Comparison of ENCODE assay signal across 17 cellular contexts in genomic region chr14:77220246-77221017, GRCh38. TPM values are rescaled to one million over a fixed set of nuclear protein-coding genes. Genes with fewer than 3 reads are reported as not detected.
DNase-seq lines count a peak whose midpoint lies in the region; ATAC-seq and TF ChIP-seq lines count a peak whose summit lies in the region.
"Had no signal": no experiment of that assay in that cellular context is flagged by ENCODE, and none has a peak within 500 bp of the region (broad histone marks: within the 10 kb centered on the region; RNA-seq: fewer than 3 reads in every experiment).

No MANE protein-coding gene starts in this region.

- H3K27me3 Mint-ChIP-seq in T-helper 2 cell treated with Interferon-gamma antibody and Interleukin-4, amounts not matched to agents 5 μg/mL and 100 μg/mL, for 36 hours (ENCODE audit: low read depth) = peaks cover 2% of the 10 kb centered on the region
- H3K27me3 Mint-ChIP-seq in GM23338 (ENCODE audit: insufficient read depth, low read depth, poor library complexity) = peaks cover 18% of the 10 kb centered on the region
- H3K27me3 Mint-ChIP-seq in memory B cell = peaks cover 19% of the 10 kb centered on the region

- peak overlapping the region; percentile 7 for H3K27ac Mint-ChIP-seq in T-helper 2 cell treated with Interferon-gamma antibody and Interleukin-4, amounts not matched to agents 5 μg/mL and 100 μg/mL, for 36 hours
- H3K27ac Mint-ChIP-seq in GM23338 = no peak overlapping the region
- no peak overlapping the region for H3K27ac Mint-ChIP-seq in memory B cell

- H3K9me3 Mint-ChIP-seq in T-helper 2 cell treated with Interferon-gamma antibody and Interleukin-4, amounts not matched to agents 5 μg/mL and 100 μg/mL, for 36 hours = no peaks in the 10 kb centered on the region
- H3K9me3 Mint-ChIP-seq in GM23338 = no peaks in the 10 kb centered on the region; the same call in 2 of the 3 replicates
- H3K9me3 Mint-ChIP-seq in memory B cell = no peaks in the 10 kb centered on the region

- 0 out of 2 replicates have a peak overlapping the region, but pooled peaks have one; percentile 43 for H3K4me2 ChIP-seq in GM23338
- H3K4me2 ChIP-seq: BLaER1 treated with 17β-estradiol and CSF1 and Interleukin-3, amounts not matched to agents 10 nM and 100 nM had no signal

- no peak overlapping the region for H2AFZ ChIP-seq in GM23338

- H3K4me3 Mint-ChIP-seq in T-helper 2 cell treated with Interferon-gamma antibody and Interleukin-4, amounts not matched to agents 5 μg/mL and 100 μg/mL, for 36 hours = no peak overlapping the region
- H3K4me3 Mint-ChIP-seq in GM23338 = no peak overlapping the region; the same call in 2 of the 3 replicates
- no peak overlapping the region for H3K4me3 Mint-ChIP-seq in memory B cell

- H3K79me2 ChIP-seq in GM23338 (replicated peaks; ENCODE audit: insufficient read depth) = no peaks in the 10 kb centered on the region

- H3K27me3 ChIP-seq in GM23338 (ENCODE audit: insufficient read depth) (no peaks in the 10 kb centered on the region), RWPE2 (ENCODE audit: insufficient read depth, poor library complexity, severe bottlenecking) (peaks cover 8% of the 10 kb centered on the region)
- H3K27me3 ChIP-seq: BLaER1 treated with 17β-estradiol and CSF1 and Interleukin-3, amounts not matched to agents 10 nM and 100 nM had no signal

- TF ChIP-seq CTCF in GM23338 (conservative IDR thresholded peaks at IDR 0.05; ENCODE audit: low read depth in 2 of 2) = no peak
- TF ChIP-seq CTCF in RWPE2 (IDR thresholded peaks at IDR 0.05; ENCODE audit: poor library complexity, severe bottlenecking) = no peak

- H3K4me3 ChIP-seq in GM23338 (no peak overlapping the region), RWPE2 (ENCODE audit: severe bottlenecking) (no peak overlapping the region)
- H3K4me3 ChIP-seq: BLaER1 treated with 17β-estradiol and CSF1 and Interleukin-3, amounts not matched to agents 10 nM and 100 nM; HAP-1 had no signal

- H3K36me3 ChIP-seq in GM23338 (ENCODE audit: insufficient read depth) (no peaks in the 10 kb centered on the region), RWPE2 (ENCODE audit: low read depth) (no peaks in the 10 kb centered on the region)
- H3K36me3 ChIP-seq: HAP-1 had no signal

- DNase-seq in T-helper 2 cell treated with Interferon-gamma antibody and Interleukin-4, amounts not matched to agents 5 μg/mL and 100 μg/mL, for 36 hours (ENCODE audit: low spot score) = no peak
- DNase-seq in T-helper 2 cell (no peak), GM23338 (ENCODE audit: low spot score) (no peak), RWPE2 (ENCODE audit: low spot score) (no peak), memory B cell (ENCODE audit: low spot score in 2 of 2) (no peak)
- DNase-seq in activated T-cell treated with anti-CD3 and anti-CD28 coated beads, Interleukin-2, amount 50 U/mL, for 48 hours = no peak
- DNase-seq: COR-L47; DMS153; EL; NCI-H69; NK-92 treated with Interleukin-12 subunit alpha and Interleukin-12 subunit beta, amount 100 ng/mL, for 24 hours had no signal

- no peak for ATAC-seq in GM23338
- ATAC-seq in RWPE2 (ENCODE audit: low read depth) = peak; percentile 18; the same call in 1 of the 3 replicates
- ATAC-seq in memory B cell (ENCODE audit: low read depth) = peak; percentile 34
- no peak for ATAC-seq in HG03469 (IDR thresholded peaks at IDR 0.05; ENCODE audit: unreplicated experiment)
- ATAC-seq in GM19452 (IDR thresholded peaks at IDR 0.05; ENCODE audit: unreplicated experiment) = no peak

- H3F3A ChIP-seq in GM23338 (replicated peaks; ENCODE audit: low read depth) = no peaks in the 10 kb centered on the region

- H3K4me1 ChIP-seq in GM23338 (ENCODE audit: insufficient read depth) = peaks cover 40% of the 10 kb centered on the region
- H3K4me1 ChIP-seq in RWPE2 (ENCODE audit: insufficient read depth, poor library complexity, severe bottlenecking) = no peaks in the 10 kb centered on the region
- H3K4me1 ChIP-seq: HAP-1 had no signal

- H4K20me1 ChIP-seq in GM23338 (replicated peaks; ENCODE audit: insufficient read depth) = no peaks in the 10 kb centered on the region

- no peaks in the 10 kb centered on the region for H3K36me3 Mint-ChIP-seq in T-helper 2 cell treated with Interferon-gamma antibody and Interleukin-4, amounts not matched to agents 5 μg/mL and 100 μg/mL, for 36 hours (ENCODE audit: low read depth)
- H3K36me3 Mint-ChIP-seq in GM23338 (ENCODE audit: low read depth) (no peaks in the 10 kb centered on the region; the same call in 2 of the 3 replicates), memory B cell (no peaks in the 10 kb centered on the region)

- H3K27ac ChIP-seq in GM23338 (ENCODE audit: low read depth) (no peak overlapping the region), RWPE2 (ENCODE audit: poor library complexity, severe bottlenecking) (no peak overlapping the region)
- H3K27ac ChIP-seq: BLaER1 treated with 17β-estradiol and CSF1 and Interleukin-3, amounts not matched to agents 10 nM and 100 nM had no signal

- no peaks in the 10 kb centered on the region for H3K9me3 ChIP-seq in RWPE2 (ENCODE audit: severe bottlenecking)
- H3K9me3 ChIP-seq: BLaER1 treated with 17β-estradiol and CSF1 and Interleukin-3, amounts not matched to agents 10 nM and 100 nM; HAP-1 had no signal

- H3K4me1 Mint-ChIP-seq in T-helper 2 cell treated with Interferon-gamma antibody and Interleukin-4, amounts not matched to agents 5 μg/mL and 100 μg/mL, for 36 hours (ENCODE audit: low read depth) = no peaks in the 10 kb centered on the region
- H3K4me1 Mint-ChIP-seq in GM23338 (peaks cover 45% of the 10 kb centered on the region), memory B cell (peaks cover 8% of the 10 kb centered on the region)

- H3K9me2 ChIP-seq in GM23338 (ENCODE audit: insufficient read depth) = no peaks in the 10 kb centered on the region

TF ChIP-seq in GM23338, 12 proteins besides CTCF, POLR2A, EP300 and RAD21:
- no peak for TF ChIP-seq POLR2AphosphoS5 (IDR thresholded peaks at IDR 0.05; ENCODE audit: low read depth)

RNA-seq across cellular contexts. Expression of gene TMEM63C, which starts 38.8 kb away (rescaled TPM):
- total RNA-seq in GM23338 (2014; rRNA removed; shearing (Covaris generic)) = 6.3 and 6.4 TPM in 2 replicates
- polyA plus RNA-seq in GM23338 (2016; fragmentation: Nextera tagmentation; extraction: Ambion mirVana) = 1.2 and 2.1 TPM in 2 replicates

RNA-seq across cellular contexts. Expression of gene NGB, which starts 50.6 kb away (rescaled TPM):
- 0.27 and 1.0 TPM in 2 replicates for total RNA-seq in GM23338 (2014; rRNA removed; shearing (Covaris generic))
- 0.10 and 0.21 TPM in 2 replicates for polyA plus RNA-seq in GM23338 (2016; fragmentation: Nextera tagmentation; extraction: Ambion mirVana)
- total RNA-seq: A172, HT-29 had no signal

Comparison
In these comparisons a context has a peak if more than half of its experiments do, and no peak if none do; other contexts are left out.
1. ATAC-seq: peak in RWPE2 (single experiment) and memory B cell (single experiment); none in GM23338 (single experiment), HG03469 (single experiment) and GM19452 (single experiment).